1 cellular context compared by ENCODE assay signal in genomic region chr22:36856792-36857135, GRCh38.
A peak's percentile ranks its signal among the peaks of the same experiment; 100 is the strongest.
TF ChIP-seq lines count a peak whose summit lies in the region.

No MANE protein-coding gene starts in this region.

TF ChIP-seq in K562, 482 proteins besides CTCF, POLR2A, EP300 and RAD21:
- TF ChIP-seq ZFP36 (IDR thresholded peaks at IDR 0.05; ENCODE audit: low read depth, low read length, partially characterized antibody) (no peak), ZKSCAN1 (IDR thresholded peaks at IDR 0.05; ENCODE audit: low read depth, low read length) (peak; percentile 95)
